Comparison of ENCODE assay signal across 7 cellular contexts in the genomic region with DNA sequence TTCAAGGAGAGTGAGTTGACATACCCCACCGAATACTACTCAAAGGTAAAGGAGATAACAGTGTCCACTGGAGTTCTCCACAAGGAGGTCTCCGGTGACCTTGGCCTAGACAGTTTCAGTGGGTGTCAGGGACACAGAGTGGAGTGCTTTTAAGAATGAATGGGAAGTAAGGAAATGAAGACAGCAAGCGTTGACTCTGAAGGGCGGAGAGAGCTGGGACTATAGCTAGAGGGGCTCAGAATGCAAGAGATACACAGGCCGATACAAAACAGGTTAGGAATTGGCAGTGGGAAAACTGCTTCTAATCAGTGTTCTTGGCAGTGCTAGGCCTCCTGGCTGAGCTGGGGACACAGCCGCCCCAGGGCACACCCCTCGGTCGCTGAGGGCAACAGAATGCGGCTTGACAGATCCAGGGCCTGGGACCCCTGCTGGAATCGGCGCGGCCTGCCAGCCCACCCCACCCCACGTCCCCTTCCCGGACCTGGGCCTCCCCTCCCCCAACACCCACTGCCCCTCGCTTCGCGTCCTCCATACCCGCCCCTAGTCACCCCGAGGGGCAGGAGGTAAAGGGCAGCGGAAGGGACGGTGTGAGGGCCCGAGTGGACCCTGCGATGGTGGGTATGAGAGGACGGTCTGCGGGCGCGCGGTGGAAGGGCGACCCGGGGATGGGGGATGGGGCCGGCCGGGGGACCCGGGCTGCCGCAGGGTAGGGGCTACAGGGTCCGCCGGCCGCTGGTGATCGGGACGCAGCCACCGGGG. TPM values are rescaled to one million over a fixed set of nuclear protein-coding genes. Genes with fewer than 3 reads are reported as not detected.
DNase-seq lines count a peak whose midpoint lies in the region; ATAC-seq, FAIRE-seq and TF ChIP-seq lines count a peak whose summit lies in the region.

No MANE protein-coding gene starts in this region.

- H2AFZ ChIP-seq in neuronal stem cell (ENCODE audit: low read length): peak overlapping the region; percentile 100

- no peak overlapping the region for H2BK12ac ChIP-seq in neuronal stem cell (ENCODE audit: low read length)

- H2AK5ac ChIP-seq in neuronal stem cell (ENCODE audit: low read depth, low read length): peak overlapping the region; percentile 30

- WGBS in neuronal stem cell (ENCODE audit: extremely low coverage in 2 of 2, insufficient read length in 2 of 2, insufficient replicate concordance in 1 of 2), 2 donors: no CpG with 5 or more reads among the region's 40 CpGs

- peak overlapping the region; percentile 78 for H2BK15ac ChIP-seq in neuronal stem cell (ENCODE audit: low read length)

- FAIRE-seq in GM12891 (lab: Jason Lieb, UNC): peak; percentile 76

- peak overlapping the region; percentile 64 for H3K4me2 ChIP-seq in neuronal stem cell (ENCODE audit: insufficient read depth, low read length, poor library complexity, severe bottlenecking)

- H3K27ac ChIP-seq in neuronal stem cell (replicated peaks; ENCODE audit: low read length): no peak overlapping the region

- H3K4me3 ChIP-seq in LNCaP clone FGC (ENCODE audit: low read depth, low read length) (peak overlapping the region; percentile 65), epithelial cell of proximal tubule (ENCODE audit: low read depth, low read length) (peak overlapping the region; percentile 79), neuronal stem cell (ENCODE audit: low read length in 2 of 2) (peak overlapping the region; percentile 90 to 97)

- H3K4me1 ChIP-seq in neuronal stem cell (ENCODE audit: control insufficient read depth in 2 of 2, insufficient read depth in 1 of 2, low read depth in 1 of 2, low read length in 2 of 2): peaks cover 3 to 7% of the 10 kb centered on the region in 2 donors

- no peaks in the 10 kb centered on the region for H3K9me3 ChIP-seq in neuronal stem cell (replicated peaks in 1 of 2; ENCODE audit: control insufficient read depth in 2 of 2, insufficient read depth in 1 of 2, low read depth in 1 of 2, low read length in 2 of 2)

- H3K9ac ChIP-seq in neuronal stem cell (ENCODE audit: low read depth, low read length, poor library complexity): peak overlapping the region; percentile 93

- peaks cover 0 to 2% (median 0%) of the 10 kb centered on the region in 3 experiments for H3K27me3 ChIP-seq in neuronal stem cell (ENCODE audit: control insufficient read depth in 3 of 3, insufficient read depth in 3 of 3, low read depth in 1 of 3, low read length in 3 of 3)

- no peak for ATAC-seq in GM21737 (IDR thresholded peaks at IDR 0.05; ENCODE audit: unreplicated experiment)

- no peak overlapping the region for H3K4ac ChIP-seq in neuronal stem cell (ENCODE audit: low read length)

- no peak overlapping the region for H4K91ac ChIP-seq in neuronal stem cell (ENCODE audit: low read depth, low read length, poor library complexity)

- H2BK5ac ChIP-seq in neuronal stem cell (ENCODE audit: low read length): peak overlapping the region; percentile 96

- H3K23ac ChIP-seq in neuronal stem cell (ENCODE audit: low read depth, low read length, poor library complexity): no peak overlapping the region

- peaks cover 6% of the 10 kb centered on the region for H3K79me1 ChIP-seq in neuronal stem cell (ENCODE audit: low read depth, low read length)

- H2BK120ac ChIP-seq in neuronal stem cell (ENCODE audit: low read depth, low read length): no peak overlapping the region

- no peak overlapping the region for H3K14ac ChIP-seq in neuronal stem cell (ENCODE audit: low read length)

- TF ChIP-seq CTCF in LNCaP clone FGC (IDR thresholded peaks at IDR 0.05; ENCODE audit: control insufficient read depth, extremely low read depth, insufficient read depth) (no peak), epithelial cell of proximal tubule (conservative IDR thresholded peaks at IDR 0.05; ENCODE audit: low read depth, low read length) (no peak)

- no peak for DNase-seq in GM12891 (ENCODE audit: insufficient read length, low spot score)
- no peak for DNase-seq in LNCaP clone FGC (ENCODE audit: low read depth)
- no peak for DNase-seq in epithelial cell of proximal tubule (ENCODE audit: low read depth)
- peak; percentile 48 for DNase-seq in neuronal stem cell (ENCODE audit: low spot score)
- no peak for DNase-seq in GOT3 (lab: John Stamatoyannopoulos, UW)
- no peak for DNase-seq in NCI-H2081 treated with DMSO at 0.1 percent for 48 hours (lab: John Stamatoyannopoulos, UW)

- H3K36me3 ChIP-seq in neuronal stem cell (replicated peaks in 1 of 2; ENCODE audit: control insufficient read depth in 2 of 2, insufficient read depth in 2 of 2, low read length in 2 of 2): no peaks in the 10 kb centered on the region

- no peak overlapping the region for H4K8ac ChIP-seq in neuronal stem cell (ENCODE audit: low read depth, low read length)

- no peak for TF ChIP-seq POLR2A in GM12891 (IDR thresholded peaks at IDR 0.05; ENCODE audit: low read depth, low read length)

- H3K18ac ChIP-seq in neuronal stem cell (ENCODE audit: low read length): peak overlapping the region; percentile 94

TF ChIP-seq in GM12891, 5 proteins besides CTCF, POLR2A, EP300 and RAD21:
- no peak for TF ChIP-seq TAF1 (IDR thresholded peaks at IDR 0.05; ENCODE audit: low read depth, low read length)
- TF ChIP-seq POLR2AphosphoS5 (IDR thresholded peaks at IDR 0.05; ENCODE audit: low read depth, low read length): no peak
- no peak for TF ChIP-seq PAX5 (IDR thresholded peaks at IDR 0.05; ENCODE audit: insufficient read depth, low read length, severe bottlenecking)
- TF ChIP-seq SPI1 (IDR thresholded peaks at IDR 0.05; ENCODE audit: low read depth, low read length): no peak
- TF ChIP-seq POU2F2 (IDR thresholded peaks at IDR 0.05; ENCODE audit: low read depth, low read length): no peak

RNA-seq across cellular contexts. Expression of gene APBB1, which starts 0.5 kb away (rescaled TPM):
- polyA plus RNA-seq in GM12891 (2012; ENCODE audit: low read depth, missing spikeins): 16.0 TPM
- total RNA-seq in epithelial cell of proximal tubule: 24.7 and 28.3 TPM in 2 replicates
- 47.1 TPM for polyA plus RNA-seq in neuronal stem cell (2013, experiment 1 of 2)
- 45.6 TPM for polyA plus RNA-seq in neuronal stem cell (2013, experiment 2 of 2)

RNA-seq across cellular contexts. Expression of gene HPX, which starts 22.4 kb away (rescaled TPM):
- 11.3 TPM for polyA plus RNA-seq in GM12891 (2012; ENCODE audit: low read depth, missing spikeins)
- 0.06 and 1.0 TPM in 2 replicates for total RNA-seq in epithelial cell of proximal tubule
- 0.84 TPM for polyA plus RNA-seq in neuronal stem cell (2013, experiment 1 of 2)
- polyA plus RNA-seq in neuronal stem cell (2013, experiment 2 of 2): 0.71 TPM

RNA-seq across cellular contexts. Expression of gene SMPD1, which starts 28.1 kb away (rescaled TPM):
- 11.8 TPM for polyA plus RNA-seq in GM12891 (2012; ENCODE audit: low read depth, missing spikeins)
- 22.5 and 24.3 TPM in 2 replicates for total RNA-seq in epithelial cell of proximal tubule
- 8.1 TPM for polyA plus RNA-seq in neuronal stem cell (2013, experiment 1 of 2)
- 7.8 TPM for polyA plus RNA-seq in neuronal stem cell (2013, experiment 2 of 2)

RNA-seq across cellular contexts. Expression of gene TRIM3, which starts 55.4 kb away (rescaled TPM):
- 3.9 TPM for polyA plus RNA-seq in GM12891 (2012; ENCODE audit: low read depth, missing spikeins)
- 10.0 and 31.0 TPM in 2 replicates for total RNA-seq in epithelial cell of proximal tubule
- 11.0 TPM for polyA plus RNA-seq in neuronal stem cell (2013, experiment 1 of 2)
- 10.0 TPM for polyA plus RNA-seq in neuronal stem cell (2013, experiment 2 of 2)
